14 cellular contexts compared by ENCODE assay signal in the genomic region with DNA sequence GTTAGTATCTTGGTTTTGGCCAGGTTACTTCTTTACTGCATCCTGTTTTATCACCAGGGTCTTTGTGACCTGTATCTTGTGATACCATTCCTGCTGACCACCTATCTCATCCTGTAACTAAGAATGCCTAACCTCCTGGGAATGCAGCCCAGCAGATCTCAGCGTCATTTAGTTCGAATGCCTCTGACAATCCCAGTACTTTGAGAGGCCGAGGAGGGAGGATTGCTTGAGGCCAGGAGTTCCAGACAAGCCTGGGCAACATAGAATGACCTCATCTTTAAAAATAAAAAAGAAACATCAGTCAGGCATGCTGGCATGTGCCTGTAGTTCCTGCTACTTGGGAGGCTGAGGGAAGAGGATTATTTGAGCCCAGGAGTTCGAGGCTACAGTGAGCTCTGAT.
DNase-seq lines count a peak whose midpoint lies in the region; ATAC-seq and TF ChIP-seq lines count a peak whose summit lies in the region.
"Had no signal": no experiment of that assay in that cellular context is flagged by ENCODE, and none has a peak within 500 bp of the region (broad histone marks: within the 10 kb centered on the region; RNA-seq: fewer than 3 reads in every experiment).

No MANE protein-coding gene starts in this region.

- no peak overlapping the region for H3K9ac ChIP-seq in trophoblast cell (ENCODE audit: low read length)
- H3K9ac ChIP-seq: BLaER1 had no signal

- H3K79me1 ChIP-seq in trophoblast cell (ENCODE audit: low read length), result no peaks in the 10 kb centered on the region

- H3K9me3 Mint-ChIP-seq in CD8-positive, alpha-beta T cell, result no peaks in the 10 kb centered on the region

- DNase-seq in EL (peak; percentile 9), NCI-H226 (peak; percentile 8), esophagus muscularis mucosa (ENCODE audit: extremely low spot score) (peak; percentile 45), trophoblast cell (peak; percentile 94), uterus (no peak), cardiac septum (ENCODE audit: low spot score) (no peak)
- DNase-seq in CD8-positive, alpha-beta T cell, result no peak
- DNase-seq: 8988T; Calu3; CD4-positive, alpha-beta memory T cell; DMS79 treated with DMSO at 0.1 percent for 48 hours; H9 had no signal

- H3K4me1 ChIP-seq in esophagus muscularis mucosa, result no peaks in the 10 kb centered on the region
- H3K4me1 ChIP-seq in trophoblast cell (ENCODE audit: control insufficient read depth in 1 of 2, insufficient read depth in 2 of 2, low read length in 2 of 2), result no peaks in the 10 kb centered on the region
- H3K4me1 ChIP-seq in CD8-positive, alpha-beta T cell (ENCODE audit: insufficient read depth, low read length), result no peaks in the 10 kb centered on the region
- H3K4me1 ChIP-seq in uterus, result no peaks in the 10 kb centered on the region
- H3K4me1 ChIP-seq: BLaER1 had no signal

- no peak overlapping the region for H2BK5ac ChIP-seq in trophoblast cell (ENCODE audit: low read depth, low read length, poor library complexity)

- no peaks in the 10 kb centered on the region for H3K79me2 ChIP-seq in trophoblast cell (ENCODE audit: control insufficient read depth, insufficient read depth, low read length, poor library complexity)

- H3K27ac ChIP-seq in esophagus muscularis mucosa (replicated peaks in 1 of 4) (no peak overlapping the region), trophoblast cell (ENCODE audit: low read depth, low read length) (no peak overlapping the region), uterus (no peak overlapping the region)
- no peak overlapping the region for H3K27ac ChIP-seq in CD8-positive, alpha-beta T cell (ENCODE audit: low read depth, low read length)
- H3K27ac ChIP-seq: BLaER1 had no signal

- ATAC-seq in CD8-positive, alpha-beta T cell, result no peak

- no peak overlapping the region for H3K23ac ChIP-seq in trophoblast cell (ENCODE audit: low read length)

- H3K36me3 Mint-ChIP-seq in CD8-positive, alpha-beta T cell, result no peaks in the 10 kb centered on the region
- H3K36me3 Mint-ChIP-seq: CD14-positive monocyte; CD4-positive, alpha-beta memory T cell had no signal

- H3K18ac ChIP-seq in trophoblast cell (ENCODE audit: low read length), result no peak overlapping the region

- no peak overlapping the region for H2BK120ac ChIP-seq in trophoblast cell (ENCODE audit: insufficient read depth, low read length, poor library complexity)

- no peaks in the 10 kb centered on the region for H3K4me1 Mint-ChIP-seq in CD8-positive, alpha-beta T cell (ENCODE audit: low read depth)
- H3K4me1 Mint-ChIP-seq: CD14-positive monocyte; CD4-positive, alpha-beta memory T cell had no signal

- peaks cover 0 to 11% (median 10%) of the 10 kb centered on the region in 4 donors for H3K9me3 ChIP-seq in esophagus muscularis mucosa
- no peaks in the 10 kb centered on the region for H3K9me3 ChIP-seq in trophoblast cell (ENCODE audit: insufficient read depth, low read depth, low read length)
- no peaks in the 10 kb centered on the region for H3K9me3 ChIP-seq in CD8-positive, alpha-beta T cell (ENCODE audit: low read length)
- H3K9me3 ChIP-seq in uterus, result no peaks in the 10 kb centered on the region
- H3K9me3 ChIP-seq: BLaER1 had no signal

- no peak overlapping the region for H3K4me3 Mint-ChIP-seq in CD8-positive, alpha-beta T cell
- H3K4me3 Mint-ChIP-seq: CD14-positive monocyte; CD4-positive, alpha-beta memory T cell; H9 had no signal

- TF ChIP-seq EP300 in esophagus muscularis mucosa (IDR thresholded peaks at IDR 0.05), result no peak

- H3K4ac ChIP-seq in trophoblast cell (ENCODE audit: low read depth, low read length), result no peak overlapping the region

- TF ChIP-seq POLR2A in esophagus muscularis mucosa (IDR thresholded peaks at IDR 0.05; ENCODE audit: low read depth) (no peak), uterus (IDR thresholded peaks at IDR 0.05) (no peak)

- H3K36me3 ChIP-seq in esophagus muscularis mucosa (no peaks in the 10 kb centered on the region), trophoblast cell (ENCODE audit: control insufficient read depth in 1 of 2, insufficient read depth in 2 of 2, low read length in 2 of 2) (no peaks in the 10 kb centered on the region), uterus (no peaks in the 10 kb centered on the region)
- no peaks in the 10 kb centered on the region for H3K36me3 ChIP-seq in CD8-positive, alpha-beta T cell (ENCODE audit: insufficient read depth, low read length)
- H3K36me3 ChIP-seq: BLaER1 had no signal

- no peak overlapping the region for H2BK12ac ChIP-seq in trophoblast cell (ENCODE audit: low read length)

- CTCF ChIA-PET in CD8-positive, alpha-beta T cell (lab: Charles Lee), result interaction anchor here (0.6 to 1.1 kb wide), 2 partner anchors 170 to 745 kb away, joined by 3 read pairs; no protein-coding TSS in a partner anchor

- no peak overlapping the region for H3K4me2 ChIP-seq in trophoblast cell (ENCODE audit: low read length)
- H3K4me2 ChIP-seq: BLaER1 had no signal

- H2AFZ ChIP-seq in trophoblast cell (ENCODE audit: insufficient read depth, low read length, poor library complexity), result no peak overlapping the region

- 77% methylated on average over 4 of the region's 4 CpGs for WGBS in esophagus muscularis mucosa
- no CpG with 5 or more reads among the region's 4 CpGs for WGBS in trophoblast cell (ENCODE audit: extremely low coverage, insufficient coverage, insufficient read length)

- H3K4me3 ChIP-seq in esophagus muscularis mucosa (no peak overlapping the region), trophoblast cell (ENCODE audit: low read depth, low read length) (no peak overlapping the region), uterus (no peak overlapping the region)
- no peak overlapping the region for H3K4me3 ChIP-seq in CD8-positive, alpha-beta T cell (ENCODE audit: low read depth, low read length)
- H3K4me3 ChIP-seq: BLaER1 had no signal

- POLR2A ChIA-PET in CD8-positive, alpha-beta T cell (lab: Charles Lee), result no interaction called here

- H4K91ac ChIP-seq in trophoblast cell (ENCODE audit: low read depth, low read length), result no peak overlapping the region

- no peak overlapping the region for H3K14ac ChIP-seq in trophoblast cell (ENCODE audit: low read length)

- no peak overlapping the region for H2AK5ac ChIP-seq in trophoblast cell (ENCODE audit: low read length)

- intact Hi-C loops in esophagus muscularis mucosa (cut with DNase I) (no loop called here), uterus (cut with DNase I; ENCODE audit: low total_unique reads) (no loop called here), cardiac septum (cut with DNase I) (no loop called here)
- intact Hi-C loops in CD8-positive, alpha-beta T cell (cut with DNase I, micrococcal nuclease), result no loop called here

- TF ChIP-seq CTCF in esophagus muscularis mucosa (IDR thresholded peaks at IDR 0.05) (no peak), uterus (IDR thresholded peaks at IDR 0.05) (no peak)
- no peak for TF ChIP-seq CTCF in CD8-positive, alpha-beta T cell (IDR thresholded peaks at IDR 0.05)

- H4K8ac ChIP-seq in trophoblast cell (ENCODE audit: low read depth, low read length), result no peak overlapping the region

- no peaks in the 10 kb centered on the region for H3K27me3 ChIP-seq in esophagus muscularis mucosa
- H3K27me3 ChIP-seq in trophoblast cell (ENCODE audit: insufficient read depth, low read length), result no peaks in the 10 kb centered on the region
- H3K27me3 ChIP-seq in CD8-positive, alpha-beta T cell (ENCODE audit: insufficient read depth, low read length), result no peaks in the 10 kb centered on the region
- no peaks in the 10 kb centered on the region for H3K27me3 ChIP-seq in uterus
- H3K27me3 ChIP-seq: BLaER1 had no signal

- no peak overlapping the region for H4K12ac ChIP-seq in trophoblast cell (ENCODE audit: low read depth, low read length)

- H3K27ac Mint-ChIP-seq in CD8-positive, alpha-beta T cell, result no peak overlapping the region
- H3K27ac Mint-ChIP-seq: CD14-positive monocyte; CD4-positive, alpha-beta memory T cell; H9 had no signal

- H3K27me3 Mint-ChIP-seq in CD8-positive, alpha-beta T cell (ENCODE audit: low read depth), result peaks cover 4% of the 10 kb centered on the region

Comparison
In these comparisons a context has a peak if more than half of its experiments do, and no peak if none do; other contexts are left out.
1. DNase-seq: peak in EL (single experiment), NCI-H226 (single experiment), esophagus muscularis mucosa (single experiment) and trophoblast cell (2 of 2); none in CD8-positive, alpha-beta T cell (0 of 7), uterus (0 of 2) and cardiac septum (single experiment).